ENCODE assay signal across 1 cellular context in genomic region chr3:189953551-189953950, GRCh38.
TF ChIP-seq lines count a peak whose summit lies in the region.

No MANE protein-coding gene starts in this region.

TF ChIP-seq in IMR-90, 13 proteins besides CTCF, POLR2A, EP300 and RAD21 (continued from another document):
- TF ChIP-seq MXI1 (IDR thresholded peaks at IDR 0.05; ENCODE audit: borderline replicate concordance, low read depth, low read length) (no peak), RFX5 (IDR thresholded peaks at IDR 0.05; ENCODE audit: low read depth, low read length) (no peak), RCOR1 (IDR thresholded peaks at IDR 0.05; ENCODE audit: insufficient replicate concordance, low read length) (no peak), CHD1 (IDR thresholded peaks at IDR 0.05; ENCODE audit: low read depth, low read length) (no peak), FOS (IDR thresholded peaks at IDR 0.05; ENCODE audit: low read depth, low read length) (no peak), ELK1 (IDR thresholded peaks at IDR 0.05; ENCODE audit: borderline replicate concordance, low read depth, low read length) (no peak), MAFK (IDR thresholded peaks at IDR 0.05; ENCODE audit: low read depth, low read length) (no peak), SMC3 (IDR thresholded peaks at IDR 0.05; ENCODE audit: low read depth, low read length) (no peak), CEBPB (IDR thresholded peaks at IDR 0.05; ENCODE audit: low read depth, low read length) (no peak), BHLHE40 (IDR thresholded peaks at IDR 0.05; ENCODE audit: low read depth, low read length) (no peak), NFE2L2 (IDR thresholded peaks at IDR 0.05; ENCODE audit: low read depth, low read length) (no peak), MAZ (IDR thresholded peaks at IDR 0.05; ENCODE audit: borderline replicate concordance, low read depth, low read length) (no peak)
